ENCODE assay signal across 9 cellular contexts in genomic region chr2:121071058-121071504, GRCh38.
A peak's percentile ranks its signal among the peaks of the same experiment; 100 is the strongest.
DNase-seq lines count a peak whose midpoint lies in the region; ATAC-seq, FAIRE-seq and TF ChIP-seq lines count a peak whose summit lies in the region.
"Had no signal": no experiment of that assay in that cellular context is flagged by ENCODE, and none has a peak within 500 bp of the region (broad histone marks: within the 10 kb centered on the region; RNA-seq: fewer than 3 reads in every experiment).

No MANE protein-coding gene starts in this region.

- H3K36me3 Mint-ChIP-seq in astrocyte (ENCODE audit: low read depth, unreplicated experiment): no peaks in the 10 kb centered on the region
- H3K36me3 Mint-ChIP-seq: CD4-positive, CD25-positive, alpha-beta regulatory T cell had no signal

- H3K4me3 ChIP-seq in HL-60 (replicated peaks; ENCODE audit: insufficient read depth, low read length) (no peak overlapping the region), Panc1 (ENCODE audit: low read depth in 2 of 2, low read length in 2 of 2) (no peak overlapping the region), astrocyte (ENCODE audit: insufficient read depth, low read depth, low read length) (no peak overlapping the region)

- DNase-seq in NCI-H2081 (lab: John Stamatoyannopoulos, UW) (peak; percentile 34 to 48), NCI-H2081 treated with DMSO at 0.1 percent for 48 hours (lab: John Stamatoyannopoulos, UW) (no peak), HL-60 (ENCODE audit: low read depth in 1 of 2, low spot score in 1 of 2) (peak in 1 of 2 experiments; percentile 30), Panc1 (ENCODE audit: low read depth, low spot score) (no peak), astrocyte (ENCODE audit: low read depth) (no peak), iPS-NIHi11 (ENCODE audit: low spot score) (peak; percentile 92)
- DNase-seq in stimulated activated CD4-positive, alpha-beta T cell treated with anti-CD3 and anti-CD28 coated beads, Interleukin-2, amount 100 ng/mL, for 24 hours: peak; percentile 51 to 74

- H3K27ac Mint-ChIP-seq in astrocyte (ENCODE audit: unreplicated experiment): peak overlapping the region; percentile 58
- H3K27ac Mint-ChIP-seq: CD4-positive, CD25-positive, alpha-beta regulatory T cell had no signal

- in situ Hi-C loops in Panc1 (cut with HindIII; ENCODE audit: low pct_unique_long_range_greater_than_20kb, low sequenced_read_pairs): no loop called here

- peaks cover 2% of the 10 kb centered on the region for H3K9me3 Mint-ChIP-seq in astrocyte (ENCODE audit: unreplicated experiment)
- H3K9me3 Mint-ChIP-seq: CD4-positive, CD25-positive, alpha-beta regulatory T cell had no signal

- peak overlapping the region; percentile 40 for H2AFZ ChIP-seq in astrocyte (ENCODE audit: low read depth, low read length)

- ATAC-seq in Panc1: peak; percentile 69
- no peak for ATAC-seq in GM19328 (IDR thresholded peaks at IDR 0.05; ENCODE audit: unreplicated experiment)

- H3K4me2 ChIP-seq in astrocyte (ENCODE audit: low read length): peak overlapping the region; percentile 32

- H3K9ac ChIP-seq in astrocyte (ENCODE audit: low read length): no peak overlapping the region

- H3K27ac ChIP-seq in HL-60 (replicated peaks): no peak overlapping the region
- H3K27ac ChIP-seq in Panc1 (ENCODE audit: low read length): no peak overlapping the region
- H3K27ac ChIP-seq in astrocyte (ENCODE audit: low read depth, low read length): no peak overlapping the region

- peaks cover 11% of the 10 kb centered on the region for H3K4me1 Mint-ChIP-seq in astrocyte (ENCODE audit: low read depth, unreplicated experiment)
- H3K4me1 Mint-ChIP-seq: CD4-positive, CD25-positive, alpha-beta regulatory T cell had no signal

- TF ChIP-seq CTCF in HL-60 (IDR thresholded peaks at IDR 0.05; ENCODE audit: insufficient read depth, low read length): peak; percentile 71
- TF ChIP-seq CTCF in Panc1 (IDR thresholded peaks at IDR 0.05): peak; percentile 99
- TF ChIP-seq CTCF in astrocyte (IDR thresholded peaks at IDR 0.05; ENCODE audit: insufficient read depth, low read depth, low read length): peak; percentile 87

- H3K27me3 Mint-ChIP-seq in astrocyte (ENCODE audit: low read depth, unreplicated experiment): peaks cover 25% of the 10 kb centered on the region

- H3K9me3 ChIP-seq in Panc1 (ENCODE audit: control insufficient read depth, insufficient read depth, low read depth, low read length): no peaks in the 10 kb centered on the region
- H3K9me3 ChIP-seq in astrocyte (ENCODE audit: insufficient read depth, low read depth, low read length): no peaks in the 10 kb centered on the region

- no peaks in the 10 kb centered on the region for H3K36me3 ChIP-seq in Panc1 (ENCODE audit: control insufficient read depth, insufficient read depth, low read length)
- H3K36me3 ChIP-seq in astrocyte (ENCODE audit: insufficient read depth, low read length): no peaks in the 10 kb centered on the region

- H3K4me1 ChIP-seq in Panc1 (ENCODE audit: control insufficient read depth, insufficient read depth, low read length): peaks cover 13% of the 10 kb centered on the region
- H3K4me1 ChIP-seq in astrocyte (ENCODE audit: insufficient read depth, low read length): peaks cover 8% of the 10 kb centered on the region

- POLR2A ChIA-PET in Panc1 (lab: Charles Lee): no interaction called here

- no peaks in the 10 kb centered on the region for H4K20me1 ChIP-seq in astrocyte (ENCODE audit: insufficient read depth, low read length)

- H3K79me2 ChIP-seq in astrocyte (ENCODE audit: insufficient read depth, low read length): no peaks in the 10 kb centered on the region

- no TSS peak for BruUV-seq in Panc1 (replicated peaks; lab: Mats Ljungman, UMichigan)

- FAIRE-seq in astrocyte (lab: Jason Lieb, UNC): no peak

- intact Hi-C loops in Panc1 (cut with micrococcal nuclease; ENCODE audit: unreplicated experiment): loop anchor here (1.0 to 10.0 kb wide), 2 partner anchors 376 to 726 kb away; partner anchors contain the start of gene INHBB

- peaks cover 24% of the 10 kb centered on the region for H3K27me3 ChIP-seq in HL-60 (ENCODE audit: insufficient read depth, poor library complexity, severe bottlenecking)
- H3K27me3 ChIP-seq in Panc1 (ENCODE audit: control insufficient read depth, insufficient read depth, low read length): no peaks in the 10 kb centered on the region
- peaks cover 6% of the 10 kb centered on the region for H3K27me3 ChIP-seq in astrocyte (ENCODE audit: insufficient read depth, low read length)

- CTCF ChIA-PET in Panc1 (lab: Charles Lee): interaction anchor here (0.6 to 1.9 kb wide), 4 partner anchors 9 to 389 kb away, joined by 4 to 12 read pairs (median 6); no protein-coding TSS in a partner anchor

- no peak overlapping the region for H3K4me3 Mint-ChIP-seq in astrocyte (ENCODE audit: unreplicated experiment)
- H3K4me3 Mint-ChIP-seq: CD4-positive, CD25-positive, alpha-beta regulatory T cell had no signal

Comparison
In these comparisons a context has a peak if more than half of its experiments do, and no peak if none do; other contexts are left out.
1. DNase-seq: peak in NCI-H2081 (2 of 2), iPS-NIHi11 (single experiment) and stimulated activated CD4-positive, alpha-beta T cell treated with anti-CD3 and anti-CD28 coated beads, Interleukin-2, amount 100 ng/mL, for 24 hours (2 of 2); none in NCI-H2081 treated with DMSO at 0.1 percent for 48 hours (single experiment), Panc1 (single experiment) and astrocyte (single experiment).
2. Peak in every context shown above with its lines, with median percentiles within 50 percentile points of each other: CTCF ChIP-seq.